In the genomic region with DNA sequence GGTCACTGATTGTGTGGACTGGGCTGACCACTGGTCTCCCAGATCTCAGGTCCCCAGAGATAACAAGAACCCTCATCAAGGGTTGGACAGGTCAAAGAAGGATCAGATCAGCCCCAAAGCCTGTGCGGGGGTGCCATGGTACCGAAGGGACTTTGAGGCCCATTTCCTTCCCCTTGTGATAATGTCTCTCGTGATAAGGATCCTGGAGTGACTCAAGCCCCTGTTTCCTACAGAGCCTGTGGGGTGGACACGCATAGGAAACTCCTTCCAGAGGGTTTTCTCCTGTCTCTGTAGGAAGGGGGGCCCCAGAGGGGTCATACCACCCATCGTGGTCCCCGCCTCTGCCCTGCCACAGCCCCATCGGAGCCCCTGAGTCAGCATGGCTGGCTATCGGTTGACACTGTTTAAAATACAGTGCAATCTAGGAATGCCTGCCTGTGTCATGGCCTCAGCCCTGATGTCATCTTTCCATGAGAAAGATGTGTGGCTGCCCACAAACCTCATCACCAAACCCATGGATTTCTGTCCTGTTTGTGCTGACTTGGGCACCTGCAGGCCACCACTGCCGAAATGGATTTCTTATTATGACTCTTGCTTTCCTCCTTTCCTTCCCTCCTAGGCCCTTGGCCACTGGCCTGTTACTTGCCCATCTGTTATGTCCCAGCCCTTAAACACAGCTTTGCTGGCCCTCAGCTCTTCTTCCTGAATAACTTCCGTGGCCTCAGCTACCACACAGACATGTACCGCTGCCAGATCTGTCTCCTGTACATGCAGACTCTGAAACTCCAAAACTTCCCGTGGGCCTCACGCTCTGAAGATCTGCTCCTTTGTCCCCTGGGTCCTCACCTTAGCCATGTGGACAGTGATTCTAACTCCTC, we compare ENCODE assay signal across 12 cellular contexts. TPM values are rescaled to one million over a fixed set of nuclear protein-coding genes. Genes with fewer than 3 reads are reported as not detected.
DNase-seq lines count a peak whose midpoint lies in the region; FAIRE-seq and TF ChIP-seq lines count a peak whose summit lies in the region.
"Had no signal": no experiment of that assay in that cellular context is flagged by ENCODE, and none has a peak within 500 bp of the region (broad histone marks: within the 10 kb centered on the region; RNA-seq: fewer than 3 reads in every experiment).

No MANE protein-coding gene starts in this region.

- no peaks in the 10 kb centered on the region for H3K23me2 ChIP-seq in H9 (ENCODE audit: insufficient read length, low read depth, low read length, poor library complexity, severe bottlenecking)

- H3K4ac ChIP-seq in H9 (ENCODE audit: low read depth, low read length), result no peak overlapping the region

- no peak overlapping the region for H3T11ph ChIP-seq in H9 (ENCODE audit: low read length)

- no peak overlapping the region for H3K9ac ChIP-seq in H9 (ENCODE audit: extremely low read depth, insufficient read length, low read length)

- H3K27ac Mint-ChIP-seq in activated T-cell treated with anti-CD3 and anti-CD28 coated beads, Interleukin-2, amount 50 U/mL, for 24 hours, result peak overlapping the region; percentile 86
- peak overlapping the region in 1 of 3 experiments; percentile 35; a peak in 1 of 7 replicates for H3K27ac Mint-ChIP-seq in H9

- H3K18ac ChIP-seq in H9 (ENCODE audit: insufficient read length, low read depth, low read length), result no peak overlapping the region

- H4K5ac ChIP-seq in H9 (ENCODE audit: insufficient read length, low read depth, low read length), result no peak overlapping the region

- no peak for TF ChIP-seq CTCF in H9 (conservative IDR thresholded peaks at IDR 0.05)

- no peaks in the 10 kb centered on the region for H4K20me1 ChIP-seq in H9 (ENCODE audit: control insufficient read depth, insufficient read depth, insufficient read length)

- no peak overlapping the region for H2BK120ac ChIP-seq in H9 (ENCODE audit: low read depth, low read length, poor library complexity, severe bottlenecking)

- H3K56ac ChIP-seq in H9 (ENCODE audit: insufficient read length, low read depth, low read length), result no peak overlapping the region

- H4K91ac ChIP-seq in H9 (ENCODE audit: insufficient read length, low read depth, low read length), result no peak overlapping the region

- no peaks in the 10 kb centered on the region for H3K79me2 ChIP-seq in H9 (ENCODE audit: insufficient read depth, low read length)

- no peak overlapping the region for H2BK15ac ChIP-seq in H9 (ENCODE audit: low read depth, low read length)

- H3K9me3 Mint-ChIP-seq in activated T-cell treated with anti-CD3 and anti-CD28 coated beads, Interleukin-2, amount 50 U/mL, for 24 hours, result no peaks in the 10 kb centered on the region
- no peaks in the 10 kb centered on the region; a peak in 1 of 5 replicates for H3K9me3 Mint-ChIP-seq in H9

- no peak overlapping the region for H2BK5ac ChIP-seq in H9 (ENCODE audit: insufficient read length, low read length)

- no peak for FAIRE-seq in frontal cortex (lab: Jason Lieb, UNC)
- FAIRE-seq: GM12878 had no signal

- H3K4me1 Mint-ChIP-seq in activated T-cell treated with anti-CD3 and anti-CD28 coated beads, Interleukin-2, amount 50 U/mL, for 24 hours (ENCODE audit: low read depth), result peaks cover 59% of the 10 kb centered on the region
- H3K4me1 Mint-ChIP-seq in H9, result peaks cover 4 to 5% of the 10 kb centered on the region in 2 experiments; a peak in 3 of 4 replicates

- no CpG with 5 or more reads among the region's 13 CpGs for WGBS in H9 (ENCODE audit: extremely low coverage, insufficient read length, low lambda C conversion rate)

- H3K27me3 Mint-ChIP-seq in activated T-cell treated with anti-CD3 and anti-CD28 coated beads, Interleukin-2, amount 50 U/mL, for 24 hours, result no peaks in the 10 kb centered on the region
- H3K27me3 Mint-ChIP-seq in H9 (ENCODE audit: low read depth), result no peaks in the 10 kb centered on the region; the same call in none of the 2 replicates

- peak; percentile 79 for DNase-seq in stimulated activated CD4-positive, alpha-beta T cell treated with anti-CD3 and anti-CD28 coated beads, Interleukin-15, amount 100 ng/mL, for 24 hours
- DNase-seq in stimulated activated CD4-positive, alpha-beta T cell treated with anti-CD3 and anti-CD28 coated beads, Interleukin-12 subunit alpha, Interleukin-12 subunit beta, amount 100 ng/mL, for 4 hours, result no peak
- peak; percentile 71 for DNase-seq in activated T-cell treated with anti-CD3 and anti-CD28 coated beads, Interleukin-2, amount 50 U/mL, for 24 hours
- DNase-seq in iris pigment epithelial cell (ENCODE audit: low read depth), result peak; percentile 29
- no peak for DNase-seq in SW 1271 (lab: John Stamatoyannopoulos, UW)
- DNase-seq in HPDE6-E6E7 (ENCODE audit: extremely low spot score), result no peak
- no peak for DNase-seq in frontal cortex (ENCODE audit: low spot score in 2 of 2)
- DNase-seq in H9, result no peak
- DNase-seq: mesendoderm had no signal

- H3K36me3 Mint-ChIP-seq in activated T-cell treated with anti-CD3 and anti-CD28 coated beads, Interleukin-2, amount 50 U/mL, for 24 hours (ENCODE audit: low read depth), result peaks cover 12% of the 10 kb centered on the region
- H3K36me3 Mint-ChIP-seq in H9 (ENCODE audit: insufficient read depth in 1 of 3, low read depth in 3 of 3), result no peaks in the 10 kb centered on the region

- no peak overlapping the region for H3K23ac ChIP-seq in H9 (ENCODE audit: insufficient read length, low read depth, low read length)

- H2AK5ac ChIP-seq in H9 (ENCODE audit: insufficient read length, low read length), result no peak overlapping the region

- H3K27ac ChIP-seq in H9 (ENCODE audit: insufficient read length, low read depth, low read length), result no peak overlapping the region
- H3K27ac ChIP-seq: C4-2B, thoracic aorta had no signal

- H3K4me1 ChIP-seq in H9 (ENCODE audit: insufficient read depth, low read length), result no peaks in the 10 kb centered on the region

- H4K8ac ChIP-seq in H9 (replicated peaks; ENCODE audit: insufficient read length, low read depth, low read length), result no peak overlapping the region

- no peak overlapping the region for H2BK20ac ChIP-seq in H9 (ENCODE audit: low read depth, low read length, poor library complexity, severe bottlenecking)

- H3K14ac ChIP-seq in H9 (ENCODE audit: insufficient read depth, low read length), result no peak overlapping the region

- no peaks in the 10 kb centered on the region for H3K79me1 ChIP-seq in H9 (ENCODE audit: insufficient read depth, low read depth, low read length, poor library complexity, severe bottlenecking)

- H3K4me3 Mint-ChIP-seq in activated T-cell treated with anti-CD3 and anti-CD28 coated beads, Interleukin-2, amount 50 U/mL, for 24 hours, result no peak overlapping the region
- no peak overlapping the region for H3K4me3 Mint-ChIP-seq in H9

- no peaks in the 10 kb centered on the region for H3K9me3 ChIP-seq in H9 (ENCODE audit: control insufficient read depth, low read depth, low read length)
- H3K9me3 ChIP-seq: thoracic aorta had no signal

- no peak overlapping the region for H2AFZ ChIP-seq in H9 (ENCODE audit: low read length)

- no peak overlapping the region for H3K4me2 ChIP-seq in H9 (ENCODE audit: insufficient read depth, insufficient read length, low read length)

- H2BK12ac ChIP-seq in H9 (ENCODE audit: insufficient read length, low read depth, low read length), result no peak overlapping the region

- no peaks in the 10 kb centered on the region for H3K27me3 ChIP-seq in H9 (ENCODE audit: insufficient read depth, low read length)

RNA-seq across cellular contexts. Expression of gene CSF2, which starts 2.9 kb away (rescaled TPM):
- total RNA-seq in frontal cortex, result not detected
- total RNA-seq in H9 (2021), result not detected in 2 replicates
- total RNA-seq: thoracic aorta had no signal

RNA-seq across cellular contexts. Expression of gene IL3, which starts 10.2 kb away (rescaled TPM):
- not detected for total RNA-seq in frontal cortex
- total RNA-seq in H9 (2021), result not detected in 2 replicates
- total RNA-seq: GM12878, thoracic aorta had no signal

RNA-seq across cellular contexts. Expression of gene ACSL6, which starts 59.2 kb away (rescaled TPM):
- total RNA-seq in frontal cortex, result 34.2 TPM
- 1.3 and 1.6 TPM in 2 replicates for total RNA-seq in H9 (2021)
- total RNA-seq: GM12878 had no signal

Comparison
In these comparisons a context has a peak if more than half of its experiments do, and no peak if none do; other contexts are left out.
1. DNase-seq: peak in stimulated activated CD4-positive, alpha-beta T cell treated with anti-CD3 and anti-CD28 coated beads, Interleukin-15, amount 100 ng/mL, for 24 hours (single experiment), activated T-cell treated with anti-CD3 and anti-CD28 coated beads, Interleukin-2, amount 50 U/mL, for 24 hours (single experiment) and iris pigment epithelial cell (single experiment); none in stimulated activated CD4-positive, alpha-beta T cell treated with anti-CD3 and anti-CD28 coated beads, Interleukin-12 subunit alpha, Interleukin-12 subunit beta, amount 100 ng/mL, for 4 hours (single experiment), SW 1271 (0 of 2), HPDE6-E6E7 (single experiment), frontal cortex (0 of 2) and H9 (single experiment).
2. RNA of gene ACSL6, which starts 59.2 kb away (total RNA-seq): 34.2 TPM in frontal cortex (single experiment); 1.3 to 1.6 TPM in H9; every median in the first group is over 10 times any median in the second.